In the genomic region with DNA sequence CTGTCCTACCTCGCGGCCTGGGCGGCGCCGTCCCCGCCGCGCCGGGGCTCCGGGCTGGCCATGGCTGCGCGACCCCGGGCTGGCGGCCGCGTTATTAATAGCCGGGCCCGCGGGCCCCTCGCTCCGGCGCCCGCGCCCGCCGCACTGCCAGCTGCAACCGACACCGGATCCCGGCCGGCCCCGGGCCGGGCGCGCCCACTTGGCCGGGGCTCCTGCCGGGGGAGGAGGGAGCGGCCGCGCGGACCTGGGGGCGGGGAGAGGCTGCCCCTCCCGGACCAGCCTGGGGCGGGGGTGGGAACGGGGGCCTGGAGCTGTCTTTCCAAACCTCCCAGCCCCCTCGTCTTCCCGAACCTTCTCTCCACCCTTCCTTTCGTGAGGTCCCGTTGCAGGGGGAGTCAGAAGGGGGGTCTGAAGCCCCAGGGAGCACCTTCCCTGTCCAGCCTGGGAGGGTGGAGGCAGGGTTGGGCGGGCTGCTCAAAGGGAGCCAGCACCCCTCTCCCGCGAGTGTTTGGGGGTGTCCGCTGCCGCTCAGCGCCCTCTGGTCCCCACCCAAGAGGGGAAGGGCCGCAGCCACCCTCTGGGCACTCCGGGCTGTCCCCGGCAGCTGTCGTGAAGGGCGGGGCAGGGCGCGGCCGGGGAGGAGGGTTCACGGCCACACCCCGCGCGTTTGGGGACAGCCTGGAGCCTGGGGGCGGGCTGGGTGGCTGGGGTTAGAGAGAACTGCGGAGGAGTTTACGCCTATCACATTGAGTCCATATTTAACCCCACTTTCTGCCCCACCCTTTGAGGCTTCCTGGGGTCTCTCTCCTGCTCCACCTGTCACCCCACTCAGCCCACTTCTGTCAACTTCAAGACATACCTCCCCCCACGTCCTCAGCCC, we compare ENCODE assay signal across 8 cellular contexts. TPM values are rescaled to one million over a fixed set of nuclear protein-coding genes. Genes with fewer than 3 reads are reported as not detected.
DNase-seq lines count a peak whose midpoint lies in the region; ATAC-seq and TF ChIP-seq lines count a peak whose summit lies in the region.

A gene (minus strand): TSS at position 172 of the 880 bp plus-strand sequence. CDS start 110 bp downstream, at position 62.

- POLR2A ChIA-PET in activated CD4-positive, alpha-beta T cell treated with anti-CD3 and anti-CD28 coated beads, Interleukin-2, amount 10 ng/mL, durations not matched to agents 7 days and 5 days (lab: Charles Lee), result no interaction called here

- peaks cover 3% of the 10 kb centered on the region for H3K36me3 Mint-ChIP-seq in activated CD4-positive, alpha-beta T cell treated with anti-CD3 and anti-CD28 coated beads, Interleukin-2, amount 10 ng/mL, durations not matched to agents 7 days and 5 days (ENCODE audit: low read depth)
- no peaks in the 10 kb centered on the region for H3K36me3 Mint-ChIP-seq in endodermal cell (ENCODE audit: low read depth)

- H3K9me3 Mint-ChIP-seq in activated CD4-positive, alpha-beta T cell treated with anti-CD3 and anti-CD28 coated beads, Interleukin-2, amount 10 ng/mL, durations not matched to agents 7 days and 5 days, result no peaks in the 10 kb centered on the region
- peaks cover 2% of the 10 kb centered on the region for H3K9me3 Mint-ChIP-seq in endodermal cell

- no peak for TF ChIP-seq POLR2A in testis (IDR thresholded peaks at IDR 0.05)

- DNase-seq in activated CD4-positive, alpha-beta T cell treated with anti-CD3 and anti-CD28 coated beads, Interleukin-2, amount 10 ng/mL, durations not matched to agents 7 days and 5 days, result peak; percentile 23
- no peak for DNase-seq in activated CD4-positive, alpha-beta T cell treated with anti-CD3 and anti-CD28 coated beads, Interleukin-2, amount 50 U/mL, for 1 hour
- DNase-seq in endodermal cell, result peak; percentile 67
- DNase-seq in lung (ENCODE audit: low spot score), result peak; percentile 67
- DNase-seq in testis, result peak; percentile 51
- no peak for DNase-seq in GM19240 (ENCODE audit: insufficient read length, low spot score)
- DNase-seq in central memory CD4-positive, alpha-beta T cell, result no peak

- CTCF ChIA-PET in activated CD4-positive, alpha-beta T cell treated with anti-CD3 and anti-CD28 coated beads, Interleukin-2, amount 10 ng/mL, durations not matched to agents 7 days and 5 days (lab: Charles Lee), result interaction anchor here (0.6 to 1.7 kb wide), 4 partner anchors 9 to 122 kb away, joined by 3 to 8 read pairs (median 3); no protein-coding TSS in a partner anchor

- H3K9me2 ChIP-seq in SU-DHL-6 (replicated peaks; ENCODE audit: insufficient read depth, low read length), result no peaks in the 10 kb centered on the region

- peaks cover 30% of the 10 kb centered on the region for H3K27me3 Mint-ChIP-seq in activated CD4-positive, alpha-beta T cell treated with anti-CD3 and anti-CD28 coated beads, Interleukin-2, amount 10 ng/mL, durations not matched to agents 7 days and 5 days
- peaks cover 51% of the 10 kb centered on the region for H3K27me3 Mint-ChIP-seq in endodermal cell (ENCODE audit: insufficient read depth)

- no peak for TF ChIP-seq CTCF in SU-DHL-6 (IDR thresholded peaks at IDR 0.05; ENCODE audit: insufficient read depth, low read length, poor library complexity, severe bottlenecking)
- TF ChIP-seq CTCF in endodermal cell (conservative IDR thresholded peaks at IDR 0.05), result no peak
- no peak for TF ChIP-seq CTCF in lung (IDR thresholded peaks at IDR 0.05; ENCODE audit: control extremely low read depth, extremely low read depth)
- no peak for TF ChIP-seq CTCF in testis (IDR thresholded peaks at IDR 0.05)

- H3K4me3 ChIP-seq in SU-DHL-6 (ENCODE audit: insufficient read depth, low read length, poor library complexity, severe bottlenecking), result no peak within 1 kb of the TSS
- peak within 1 kb of the TSS; percentile 74 for H3K4me3 ChIP-seq in endodermal cell (ENCODE audit: low read length)
- H3K4me3 ChIP-seq in lung, result peak within 1 kb of the TSS; percentile 54
- H3K4me3 ChIP-seq in testis, result peak within 1 kb of the TSS; percentile 69 to 72

- H3K27ac Mint-ChIP-seq in activated CD4-positive, alpha-beta T cell treated with anti-CD3 and anti-CD28 coated beads, Interleukin-2, amount 10 ng/mL, durations not matched to agents 7 days and 5 days, result no peak within 1 kb of the TSS
- H3K27ac Mint-ChIP-seq in endodermal cell, result peak within 1 kb of the TSS; percentile 3

- no peaks in the 10 kb centered on the region for H4K20me1 ChIP-seq in SU-DHL-6 (ENCODE audit: low read depth, low read length)

- no peaks in the 10 kb centered on the region for H3K27me3 ChIP-seq in SU-DHL-6 (ENCODE audit: low read length)
- H3K27me3 ChIP-seq in endodermal cell (ENCODE audit: control insufficient read depth, insufficient read depth, low read length, poor library complexity, severe bottlenecking), result peaks cover 38% of the 10 kb centered on the region
- H3K27me3 ChIP-seq in lung (ENCODE audit: control insufficient read depth, insufficient read depth), result no peaks in the 10 kb centered on the region
- no peaks in the 10 kb centered on the region for H3K27me3 ChIP-seq in testis

- intact Hi-C loops in testis (cut with DNase I; ENCODE audit: low total_unique reads), result no loop called here

- H3K4me1 ChIP-seq in endodermal cell (ENCODE audit: control insufficient read depth, insufficient read depth, low read length) (no peaks in the 10 kb centered on the region), lung (ENCODE audit: control insufficient read depth in 2 of 2, insufficient read depth in 2 of 2, low read length in 2 of 2) (peaks cover 0 to 17% of the 10 kb centered on the region in 2 donors), testis (peaks cover 30% of the 10 kb centered on the region)

- ATAC-seq in lung (ENCODE audit: insufficient read depth, low FRiP score), result peak; percentile 74

- H3K36me3 ChIP-seq in SU-DHL-6 (ENCODE audit: low read length) (no peaks in the 10 kb centered on the region), endodermal cell (ENCODE audit: control insufficient read depth, insufficient read depth, low read length) (no peaks in the 10 kb centered on the region), lung (ENCODE audit: control insufficient read depth in 2 of 2, insufficient read depth in 2 of 2, low read length in 2 of 2) (no peaks in the 10 kb centered on the region), testis (ENCODE audit: low read depth, missing control alignments) (no peaks in the 10 kb centered on the region)

- peak within 1 kb of the TSS; percentile 14 for H3K4me2 ChIP-seq in SU-DHL-6 (ENCODE audit: low read depth, low read length, poor library complexity, severe bottlenecking)

- peaks cover 12% of the 10 kb centered on the region for H3K4me1 Mint-ChIP-seq in activated CD4-positive, alpha-beta T cell treated with anti-CD3 and anti-CD28 coated beads, Interleukin-2, amount 10 ng/mL, durations not matched to agents 7 days and 5 days
- H3K4me1 Mint-ChIP-seq in endodermal cell, result peaks cover 17% of the 10 kb centered on the region

- H3K27ac ChIP-seq in SU-DHL-6 (ENCODE audit: low read depth, low read length) (no peak within 1 kb of the TSS), endodermal cell (ENCODE audit: low read depth, low read length) (no peak within 1 kb of the TSS), lung (ENCODE audit: low read depth in 1 of 2, low read length in 1 of 2) (peak within 1 kb of the TSS; percentile 76 to 84), testis (peak within 1 kb of the TSS; percentile 90)

- no peaks in the 10 kb centered on the region for H3K79me2 ChIP-seq in SU-DHL-6 (ENCODE audit: insufficient read depth, low read length)

- H3K9me3 ChIP-seq in SU-DHL-6 (ENCODE audit: insufficient read depth, low read length), result no peaks in the 10 kb centered on the region
- no peaks in the 10 kb centered on the region for H3K9me3 ChIP-seq in endodermal cell (ENCODE audit: control insufficient read depth, low read length)
- no peaks in the 10 kb centered on the region for H3K9me3 ChIP-seq in lung (ENCODE audit: control insufficient read depth in 2 of 2, insufficient read depth in 1 of 2, low read length in 1 of 2)
- H3K9me3 ChIP-seq in testis, result no peaks in the 10 kb centered on the region

- no peak within 1 kb of the TSS for H3K9ac ChIP-seq in SU-DHL-6 (ENCODE audit: low read length)
- no peak within 1 kb of the TSS for H3K9ac ChIP-seq in endodermal cell (ENCODE audit: extremely low read depth, low read length, poor library complexity, severe bottlenecking)

- H3F3A ChIP-seq in SU-DHL-6 (ENCODE audit: insufficient read depth), result no peaks in the 10 kb centered on the region

- 6 to 10% methylated on average over 21 to 68 of the region's 70 CpGs for WGBS in endodermal cell (ENCODE audit: insufficient coverage in 1 of 2, insufficient read length in 1 of 2), 2 experiments
- WGBS in lung, 2 donors, result 1% methylated on average over 34 to 70 of the region's 70 CpGs
- WGBS in testis, 2 donors, result 0 to 1% methylated on average over 8 to 57 of the region's 70 CpGs

- peak within 1 kb of the TSS; percentile 16 for H3K4me3 Mint-ChIP-seq in activated CD4-positive, alpha-beta T cell treated with anti-CD3 and anti-CD28 coated beads, Interleukin-2, amount 10 ng/mL, durations not matched to agents 7 days and 5 days
- H3K4me3 Mint-ChIP-seq in endodermal cell, result peak within 1 kb of the TSS; percentile 54

- H2AFZ ChIP-seq in SU-DHL-6 (ENCODE audit: low read depth, low read length, severe bottlenecking), result no peak within 1 kb of the TSS

RNA-seq across cellular contexts. Expression of the gene that starts here (rescaled TPM):
- not detected for total RNA-seq in activated CD4-positive, alpha-beta T cell treated with anti-CD3 and anti-CD28 coated beads, Interleukin-2, amount 10 ng/mL, durations not matched to agents 7 days and 5 days
- total RNA-seq in endodermal cell (under 1 TPM in 1 of 2 donors, not detected in 1; 0.18 TPM), lung (10 to 100 TPM in 1 of 2 donors, 1 to 10 TPM in 1; 6.0 to 15.4 TPM), testis (10 to 100 TPM in 1 of 2 donors, 1 to 10 TPM in 1; 9.0 to 11.8 TPM)
- polyA plus RNA-seq in endodermal cell (2013, experiment 1 of 2), result 0.32 TPM
- polyA plus RNA-seq in endodermal cell (2013, experiment 2 of 2), result 0.37 TPM
- polyA plus RNA-seq in lung (1 to 10 TPM; 2.0 to 5.4 TPM), testis (ENCODE audit: insufficient read depth, low read depth, low replicate concordance) (12.4 TPM)

Comparison
In these comparisons a context has a peak if more than half of its experiments do, and no peak if none do; other contexts are left out.
1. RNA of the gene that starts here (total RNA-seq): 6.0 to 15.4 TPM in lung and 9.0 to 11.8 TPM in testis; 0.18 TPM in endodermal cell and not detected in activated CD4-positive, alpha-beta T cell treated with anti-CD3 and anti-CD28 coated beads, Interleukin-2, amount 10 ng/mL, durations not matched to agents 7 days and 5 days; every median in the first group is over 4 times any median in the second.
2. Peak in DNase-seq in activated CD4-positive, alpha-beta T cell treated with anti-CD3 and anti-CD28 coated beads, Interleukin-2, amount 10 ng/mL, durations not matched to agents 7 days and 5 days; RNA of the gene not detected or under 1 TPM.
3. Peak in DNase-seq and H3K4me3 ChIP-seq in endodermal cell; RNA of the gene not detected or under 1 TPM.
4. DNase-seq: peak in lung (single experiment) and testis (single experiment); none in activated CD4-positive, alpha-beta T cell treated with anti-CD3 and anti-CD28 coated beads, Interleukin-2, amount 50 U/mL, for 1 hour (single experiment), GM19240 (single experiment) and central memory CD4-positive, alpha-beta T cell (single experiment).
5. H3K27ac ChIP-seq: peak in lung (2 of 2) and testis (2 of 2); none in SU-DHL-6 (single experiment) and endodermal cell (single experiment).